In genomic region chr6:123803456-123803861, GRCh38 we compare ENCODE assay signal across 9 cellular contexts. TPM values are rescaled to one million over a fixed set of nuclear protein-coding genes. Genes with fewer than 3 reads are reported as not detected.
A peak's percentile ranks its signal among the peaks of the same experiment; 100 is the strongest.
DNase-seq lines count a peak whose midpoint lies in the region; ATAC-seq and TF ChIP-seq lines count a peak whose summit lies in the region.
"Had no signal": no experiment of that assay in that cellular context is flagged by ENCODE, and none has a peak within 500 bp of the region (broad histone marks: within the 10 kb centered on the region; RNA-seq: fewer than 3 reads in every experiment).

No MANE protein-coding gene starts in this region.

- no peaks in the 10 kb centered on the region for H3F3A ChIP-seq in PC-3 (ENCODE audit: low read length, unreplicated experiment)

- no peak overlapping the region for H3K27ac ChIP-seq in PC-3 (ENCODE audit: low read length)
- no peak overlapping the region for H3K27ac ChIP-seq in prostate gland

- H3K4me2 ChIP-seq in PC-3 (ENCODE audit: low read length) = peak overlapping the region; percentile 63

- BruUV-seq in PC-3 (replicated peaks; lab: Mats Ljungman, UMichigan) = no TSS peak

- no peaks in the 10 kb centered on the region for H3K9me3 ChIP-seq in PC-3 (ENCODE audit: low read length)
- H3K9me3 ChIP-seq in prostate gland = no peaks in the 10 kb centered on the region

- CTCF ChIA-PET in PC-3 (lab: Charles Lee) = no interaction called here

- ATAC-seq in GM21529 (IDR thresholded peaks at IDR 0.05; ENCODE audit: unreplicated experiment) (peak; percentile 28), PC-3 (no peak)

- no peaks in the 10 kb centered on the region for H4K20me1 ChIP-seq in PC-3 (ENCODE audit: low read length)

- intact Hi-C loops in PC-3 (cut with micrococcal nuclease) (loop anchor here (5.0 kb wide), 1 partner anchor 994 kb away; no protein-coding TSS in a partner anchor), prostate gland (cut with DNase I) (loop anchor here (10.0 kb wide), 1 partner anchor 991 kb away; no protein-coding TSS in a partner anchor)

- 0% methylated on average over 16 of the region's 62 CpGs for WGBS in prostate gland

- H3K36me3 ChIP-seq in GM06990 (ENCODE audit: control insufficient read depth, insufficient read depth, low read length) (no peaks in the 10 kb centered on the region), PC-3 (ENCODE audit: low read depth, low read length) (no peaks in the 10 kb centered on the region), prostate gland (no peaks in the 10 kb centered on the region)

- no peaks in the 10 kb centered on the region for H3K79me2 ChIP-seq in PC-3 (ENCODE audit: low read length)

- H2AFZ ChIP-seq in PC-3 (ENCODE audit: low read length) = 0 out of 2 replicates have a peak overlapping the region, but pooled peaks have one; percentile 1

- POLR2A ChIA-PET in PC-3 (lab: Charles Lee; ENCODE audit: unreplicated experiment) = no interaction called here

- H3K4me3 ChIP-seq in GM06990 (replicated peaks; ENCODE audit: low read depth, low read length) (peak overlapping the region; percentile 55), PC-3 (ENCODE audit: low read length) (peak overlapping the region; percentile 52), fibroblast of mammary gland (ENCODE audit: control insufficient read depth, low read depth, low read length) (peak overlapping the region; percentile 35), prostate gland (peak overlapping the region; percentile 16 to 34)

- no peak for TF ChIP-seq POLR2A in prostate gland (IDR thresholded peaks at IDR 0.05)

- no peak overlapping the region for H3K9ac ChIP-seq in PC-3 (ENCODE audit: low read length)

- TF ChIP-seq CTCF in GM06990 (IDR thresholded peaks at IDR 0.05; ENCODE audit: insufficient read depth, low read length, poor library complexity, severe bottlenecking) (no peak), PC-3 (conservative IDR thresholded peaks at IDR 0.05; ENCODE audit: low read depth, low read length) (no peak), fibroblast of mammary gland (conservative IDR thresholded peaks at IDR 0.05; ENCODE audit: control insufficient read depth, insufficient read depth, low read depth, low read length) (no peak), prostate gland (IDR thresholded peaks at IDR 0.05) (no peak)

- H3K4me1 ChIP-seq in PC-3 (ENCODE audit: insufficient read depth, low read length) (no peaks in the 10 kb centered on the region), prostate gland (replicated peaks) (peaks cover 5% of the 10 kb centered on the region)

- H3K9me2 ChIP-seq in PC-3 (replicated peaks; ENCODE audit: low read length) = no peaks in the 10 kb centered on the region

- no peak for DNase-seq in GM06990 (ENCODE audit: extremely low read depth, insufficient read length)
- DNase-seq in PC-3 = no peak
- DNase-seq in fibroblast of mammary gland (ENCODE audit: low read depth) = no peak
- DNase-seq in prostate gland (ENCODE audit: low spot score) = no peak
- no peak for DNase-seq in NCI-H1694 (lab: John Stamatoyannopoulos, UW)
- no peak for DNase-seq in hippocampal formation (lab: John Stamatoyannopoulos, UW)
- no peak for DNase-seq in HK-2 (ENCODE audit: unreplicated experiment)

- H3K27me3 ChIP-seq in GM06990 (replicated peaks; ENCODE audit: control insufficient read depth, insufficient read depth, low read length) (no peaks in the 10 kb centered on the region; the same call in 1 of the 2 replicates), PC-3 (ENCODE audit: low read length) (peaks cover 31% of the 10 kb centered on the region), prostate gland (replicated peaks; ENCODE audit: insufficient read depth) (no peaks in the 10 kb centered on the region)

RNA-seq across cellular contexts. Expression of gene NKAIN2, which starts 0.2 kb away (rescaled TPM):
- total RNA-seq in PC-3 (2014; rRNA removed) = not detected in 2 replicates
- under 1 TPM in 1 of 2 donors, not detected in 1; 0.68 TPM for total RNA-seq in prostate gland
- total RNA-seq: HT1080 had no signal
